In the genomic region with DNA sequence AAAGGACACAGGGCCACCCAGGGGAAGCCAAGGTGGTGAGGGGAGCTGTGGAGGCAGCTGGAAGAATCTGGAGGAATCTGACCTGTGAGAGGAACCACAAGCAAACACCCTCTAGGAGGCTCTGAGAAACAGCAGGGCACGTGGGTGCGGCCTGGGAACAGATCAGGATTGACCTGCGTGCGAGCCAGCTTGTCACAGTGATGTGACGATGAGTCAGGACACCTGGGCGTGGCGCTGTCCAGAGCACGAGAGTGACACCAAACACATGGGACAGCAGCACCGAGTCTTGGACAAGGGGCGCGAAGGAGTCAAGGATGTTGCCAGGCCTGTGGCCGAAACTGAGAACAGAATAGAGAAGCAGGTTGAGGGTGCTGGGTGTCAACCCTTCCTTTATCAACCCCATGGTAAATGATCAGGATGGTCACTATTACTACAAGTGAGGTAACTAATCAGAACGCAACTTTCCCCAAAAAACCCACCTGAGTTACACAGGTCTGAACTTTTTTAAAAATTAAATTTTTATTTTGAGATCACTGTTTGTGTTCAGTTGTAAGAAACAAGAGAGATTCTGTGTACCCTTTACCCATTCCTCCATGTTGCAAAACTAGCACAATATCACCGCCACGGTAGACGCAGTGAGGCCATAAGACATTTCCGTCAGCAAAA, we compare ENCODE assay signal across 1 cellular context.
TF ChIP-seq lines count a peak whose summit lies in the region.

No MANE protein-coding gene starts in this region.

TF ChIP-seq in HepG2, 621 proteins besides CTCF, POLR2A, EP300 and RAD21 (continued from another document and continues in another):
- TF ChIP-seq, protein P1, sequence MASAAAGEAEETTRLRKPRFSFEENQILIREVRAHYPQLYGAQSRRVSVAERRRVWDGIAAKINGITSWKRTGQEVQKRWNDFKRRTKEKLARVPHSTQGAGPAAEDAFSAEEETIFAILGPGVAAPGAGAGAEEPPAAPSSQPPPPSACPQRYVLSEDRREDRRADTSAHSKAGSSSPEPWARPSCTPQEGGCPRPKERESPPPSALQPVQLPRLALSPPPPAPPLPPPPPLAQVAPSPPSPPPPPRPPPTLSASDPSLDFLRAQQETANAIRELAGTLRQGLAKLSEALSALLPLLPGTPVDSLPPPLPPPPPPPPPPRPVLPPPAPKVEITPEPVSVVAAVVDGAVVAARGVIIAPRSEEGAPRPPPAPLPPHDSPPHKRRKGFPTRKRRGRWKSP (CRISPR knock-in tag; IDR thresholded peaks at IDR 0.05), result peak; percentile 9; the same call in 1 of the 2 replicates
- TF ChIP-seq ZNF484 (CRISPR knock-in tag; IDR thresholded peaks at IDR 0.05; ENCODE audit: borderline replicate concordance, low read depth), result no peak
- TF ChIP-seq, protein P2, sequence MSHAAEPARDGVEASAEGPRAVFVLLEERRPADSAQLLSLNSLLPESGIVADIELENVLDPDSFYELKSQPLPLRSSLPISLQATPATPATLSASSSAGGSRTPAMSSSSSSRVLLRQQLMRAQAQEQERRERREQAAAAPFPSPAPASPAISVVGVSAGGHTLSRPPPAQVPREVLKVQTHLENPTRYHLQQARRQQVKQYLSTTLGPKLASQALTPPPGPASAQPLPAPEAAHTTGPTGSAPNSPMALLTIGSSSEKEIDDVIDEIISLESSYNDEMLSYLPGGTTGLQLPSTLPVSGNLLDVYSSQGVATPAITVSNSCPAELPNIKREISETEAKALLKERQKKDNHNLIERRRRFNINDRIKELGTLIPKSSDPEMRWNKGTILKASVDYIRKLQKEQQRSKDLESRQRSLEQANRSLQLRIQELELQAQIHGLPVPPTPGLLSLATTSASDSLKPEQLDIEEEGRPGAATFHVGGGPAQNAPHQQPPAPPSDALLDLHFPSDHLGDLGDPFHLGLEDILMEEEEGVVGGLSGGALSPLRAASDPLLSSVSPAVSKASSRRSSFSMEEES (CRISPR knock-in tag; IDR thresholded peaks at IDR 0.05), result peak; percentile 72
- 0 out of 2 replicates have a peak, but pooled peaks have one; percentile 76 for TF ChIP-seq ERF (CRISPR knock-in tag; IDR thresholded peaks at IDR 0.05)
- TF ChIP-seq, protein P3, sequence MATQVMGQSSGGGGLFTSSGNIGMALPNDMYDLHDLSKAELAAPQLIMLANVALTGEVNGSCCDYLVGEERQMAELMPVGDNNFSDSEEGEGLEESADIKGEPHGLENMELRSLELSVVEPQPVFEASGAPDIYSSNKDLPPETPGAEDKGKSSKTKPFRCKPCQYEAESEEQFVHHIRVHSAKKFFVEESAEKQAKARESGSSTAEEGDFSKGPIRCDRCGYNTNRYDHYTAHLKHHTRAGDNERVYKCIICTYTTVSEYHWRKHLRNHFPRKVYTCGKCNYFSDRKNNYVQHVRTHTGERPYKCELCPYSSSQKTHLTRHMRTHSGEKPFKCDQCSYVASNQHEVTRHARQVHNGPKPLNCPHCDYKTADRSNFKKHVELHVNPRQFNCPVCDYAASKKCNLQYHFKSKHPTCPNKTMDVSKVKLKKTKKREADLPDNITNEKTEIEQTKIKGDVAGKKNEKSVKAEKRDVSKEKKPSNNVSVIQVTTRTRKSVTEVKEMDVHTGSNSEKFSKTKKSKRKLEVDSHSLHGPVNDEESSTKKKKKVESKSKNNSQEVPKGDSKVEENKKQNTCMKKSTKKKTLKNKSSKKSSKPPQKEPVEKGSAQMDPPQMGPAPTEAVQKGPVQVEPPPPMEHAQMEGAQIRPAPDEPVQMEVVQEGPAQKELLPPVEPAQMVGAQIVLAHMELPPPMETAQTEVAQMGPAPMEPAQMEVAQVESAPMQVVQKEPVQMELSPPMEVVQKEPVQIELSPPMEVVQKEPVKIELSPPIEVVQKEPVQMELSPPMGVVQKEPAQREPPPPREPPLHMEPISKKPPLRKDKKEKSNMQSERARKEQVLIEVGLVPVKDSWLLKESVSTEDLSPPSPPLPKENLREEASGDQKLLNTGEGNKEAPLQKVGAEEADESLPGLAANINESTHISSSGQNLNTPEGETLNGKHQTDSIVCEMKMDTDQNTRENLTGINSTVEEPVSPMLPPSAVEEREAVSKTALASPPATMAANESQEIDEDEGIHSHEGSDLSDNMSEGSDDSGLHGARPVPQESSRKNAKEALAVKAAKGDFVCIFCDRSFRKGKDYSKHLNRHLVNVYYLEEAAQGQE (IDR thresholded peaks at IDR 0.05; ENCODE audit: borderline replicate concordance in 1 of 2, low read depth in 1 of 2, low read length in 2 of 2), result peak in 1 of 2 experiments; percentile 41; a peak in 1 of 4 replicates
- TF ChIP-seq, protein P4, sequence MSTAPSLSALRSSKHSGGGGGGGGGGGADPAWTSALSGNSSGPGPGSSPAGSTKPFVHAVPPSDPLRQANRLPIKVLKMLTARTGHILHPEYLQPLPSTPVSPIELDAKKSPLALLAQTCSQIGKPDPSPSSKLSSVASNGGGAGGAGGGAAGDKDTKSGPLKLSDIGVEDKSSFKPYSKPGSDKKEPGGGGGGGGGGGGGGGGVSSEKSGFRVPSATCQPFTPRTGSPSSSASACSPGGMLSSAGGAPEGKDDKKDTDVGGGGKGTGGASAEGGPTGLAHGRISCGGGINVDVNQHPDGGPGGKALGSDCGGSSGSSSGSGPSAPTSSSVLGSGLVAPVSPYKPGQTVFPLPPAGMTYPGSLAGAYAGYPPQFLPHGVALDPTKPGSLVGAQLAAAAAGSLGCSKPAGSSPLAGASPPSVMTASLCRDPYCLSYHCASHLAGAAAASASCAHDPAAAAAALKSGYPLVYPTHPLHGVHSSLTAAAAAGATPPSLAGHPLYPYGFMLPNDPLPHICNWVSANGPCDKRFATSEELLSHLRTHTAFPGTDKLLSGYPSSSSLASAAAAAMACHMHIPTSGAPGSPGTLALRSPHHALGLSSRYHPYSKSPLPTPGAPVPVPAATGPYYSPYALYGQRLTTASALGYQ (CRISPR knock-in tag; IDR thresholded peaks at IDR 0.05), result no peak
- no peak for TF ChIP-seq ZNF274 (CRISPR knock-in tag; IDR thresholded peaks at IDR 0.05)
- TF ChIP-seq ZBTB21 (CRISPR knock-in tag; IDR thresholded peaks at IDR 0.05), result peak; percentile 44; the same call in 1 of the 2 replicates
- TF ChIP-seq, protein P5, sequence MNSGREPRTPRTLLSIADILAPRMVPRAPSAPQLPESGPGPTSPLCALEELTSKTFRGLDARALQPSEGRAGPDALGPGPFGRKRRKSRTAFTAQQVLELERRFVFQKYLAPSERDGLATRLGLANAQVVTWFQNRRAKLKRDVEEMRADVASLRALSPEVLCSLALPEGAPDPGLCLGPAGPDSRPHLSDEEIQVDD (CRISPR knock-in tag; IDR thresholded peaks at IDR 0.05; ENCODE audit: borderline replicate concordance), result no peak
- 0 out of 2 replicates have a peak, but pooled peaks have one; percentile 57 for TF ChIP-seq BRD4 (CRISPR knock-in tag; IDR thresholded peaks at IDR 0.05)
- TF ChIP-seq, protein P6, sequence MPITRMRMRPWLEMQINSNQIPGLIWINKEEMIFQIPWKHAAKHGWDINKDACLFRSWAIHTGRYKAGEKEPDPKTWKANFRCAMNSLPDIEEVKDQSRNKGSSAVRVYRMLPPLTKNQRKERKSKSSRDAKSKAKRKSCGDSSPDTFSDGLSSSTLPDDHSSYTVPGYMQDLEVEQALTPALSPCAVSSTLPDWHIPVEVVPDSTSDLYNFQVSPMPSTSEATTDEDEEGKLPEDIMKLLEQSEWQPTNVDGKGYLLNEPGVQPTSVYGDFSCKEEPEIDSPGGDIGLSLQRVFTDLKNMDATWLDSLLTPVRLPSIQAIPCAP (CRISPR knock-in tag; IDR thresholded peaks at IDR 0.05; ENCODE audit: low read depth), result no peak
- TF ChIP-seq SAFB2 (CRISPR knock-in tag; IDR thresholded peaks at IDR 0.05; ENCODE audit: borderline replicate concordance, low read depth), result 0 out of 2 replicates have a peak, but pooled peaks have one; percentile 7
- no peak for TF ChIP-seq PAX8 (CRISPR knock-in tag; IDR thresholded peaks at IDR 0.05; ENCODE audit: borderline replicate concordance)
- TF ChIP-seq, protein P7, sequence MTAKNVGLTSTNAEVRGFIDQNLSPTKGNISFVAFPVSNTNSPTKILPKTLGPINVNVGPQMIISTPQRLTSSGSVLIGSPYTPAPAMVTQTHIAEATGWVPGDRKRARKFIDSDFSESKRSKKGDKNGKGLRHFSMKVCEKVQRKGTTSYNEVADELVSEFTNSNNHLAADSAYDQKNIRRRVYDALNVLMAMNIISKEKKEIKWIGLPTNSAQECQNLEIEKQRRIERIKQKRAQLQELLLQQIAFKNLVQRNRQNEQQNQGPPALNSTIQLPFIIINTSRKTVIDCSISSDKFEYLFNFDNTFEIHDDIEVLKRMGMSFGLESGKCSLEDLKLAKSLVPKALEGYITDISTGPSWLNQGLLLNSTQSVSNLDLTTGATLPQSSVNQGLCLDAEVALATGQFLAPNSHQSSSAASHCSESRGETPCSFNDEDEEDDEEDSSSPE (CRISPR knock-in tag; IDR thresholded peaks at IDR 0.05), result peak; percentile 54; the same call in 1 of the 2 replicates
- TF ChIP-seq TCF12 (IDR thresholded peaks at IDR 0.05), result no peak
- TF ChIP-seq TCF12 (CRISPR knock-in tag; IDR thresholded peaks at IDR 0.05), result no peak
- TF ChIP-seq ZNF430 (CRISPR knock-in tag; IDR thresholded peaks at IDR 0.05), result no peak
- TF ChIP-seq ZNF749 (CRISPR knock-in tag; IDR thresholded peaks at IDR 0.05; ENCODE audit: borderline replicate concordance), result no peak
- TF ChIP-seq, protein P8, sequence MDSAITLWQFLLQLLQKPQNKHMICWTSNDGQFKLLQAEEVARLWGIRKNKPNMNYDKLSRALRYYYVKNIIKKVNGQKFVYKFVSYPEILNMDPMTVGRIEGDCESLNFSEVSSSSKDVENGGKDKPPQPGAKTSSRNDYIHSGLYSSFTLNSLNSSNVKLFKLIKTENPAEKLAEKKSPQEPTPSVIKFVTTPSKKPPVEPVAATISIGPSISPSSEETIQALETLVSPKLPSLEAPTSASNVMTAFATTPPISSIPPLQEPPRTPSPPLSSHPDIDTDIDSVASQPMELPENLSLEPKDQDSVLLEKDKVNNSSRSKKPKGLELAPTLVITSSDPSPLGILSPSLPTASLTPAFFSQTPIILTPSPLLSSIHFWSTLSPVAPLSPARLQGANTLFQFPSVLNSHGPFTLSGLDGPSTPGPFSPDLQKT (CRISPR knock-in tag; IDR thresholded peaks at IDR 0.05; ENCODE audit: borderline replicate concordance), result no peak
- peak; percentile 56; the same call in 1 of the 2 replicates for TF ChIP-seq CREM (IDR thresholded peaks at IDR 0.05)
- no peak for TF ChIP-seq CREM (CRISPR knock-in tag; IDR thresholded peaks at IDR 0.05)
- TF ChIP-seq KDM1A (CRISPR knock-in tag; IDR thresholded peaks at IDR 0.05), result no peak
- no peak for TF ChIP-seq ZNF83 (CRISPR knock-in tag; IDR thresholded peaks at IDR 0.05; ENCODE audit: borderline replicate concordance)
- TF ChIP-seq DR1 (CRISPR knock-in tag; IDR thresholded peaks at IDR 0.05), result no peak
- peak; percentile 47 for TF ChIP-seq KDM2A (CRISPR knock-in tag; IDR thresholded peaks at IDR 0.05; ENCODE audit: borderline replicate concordance, low read depth)
- no peak for TF ChIP-seq CCAR2 (optimal IDR thresholded peaks at IDR 0.05; ENCODE audit: low read depth, low read length)
- TF ChIP-seq TOE1 (CRISPR knock-in tag; IDR thresholded peaks at IDR 0.05), result no peak
- TF ChIP-seq, protein P9, sequence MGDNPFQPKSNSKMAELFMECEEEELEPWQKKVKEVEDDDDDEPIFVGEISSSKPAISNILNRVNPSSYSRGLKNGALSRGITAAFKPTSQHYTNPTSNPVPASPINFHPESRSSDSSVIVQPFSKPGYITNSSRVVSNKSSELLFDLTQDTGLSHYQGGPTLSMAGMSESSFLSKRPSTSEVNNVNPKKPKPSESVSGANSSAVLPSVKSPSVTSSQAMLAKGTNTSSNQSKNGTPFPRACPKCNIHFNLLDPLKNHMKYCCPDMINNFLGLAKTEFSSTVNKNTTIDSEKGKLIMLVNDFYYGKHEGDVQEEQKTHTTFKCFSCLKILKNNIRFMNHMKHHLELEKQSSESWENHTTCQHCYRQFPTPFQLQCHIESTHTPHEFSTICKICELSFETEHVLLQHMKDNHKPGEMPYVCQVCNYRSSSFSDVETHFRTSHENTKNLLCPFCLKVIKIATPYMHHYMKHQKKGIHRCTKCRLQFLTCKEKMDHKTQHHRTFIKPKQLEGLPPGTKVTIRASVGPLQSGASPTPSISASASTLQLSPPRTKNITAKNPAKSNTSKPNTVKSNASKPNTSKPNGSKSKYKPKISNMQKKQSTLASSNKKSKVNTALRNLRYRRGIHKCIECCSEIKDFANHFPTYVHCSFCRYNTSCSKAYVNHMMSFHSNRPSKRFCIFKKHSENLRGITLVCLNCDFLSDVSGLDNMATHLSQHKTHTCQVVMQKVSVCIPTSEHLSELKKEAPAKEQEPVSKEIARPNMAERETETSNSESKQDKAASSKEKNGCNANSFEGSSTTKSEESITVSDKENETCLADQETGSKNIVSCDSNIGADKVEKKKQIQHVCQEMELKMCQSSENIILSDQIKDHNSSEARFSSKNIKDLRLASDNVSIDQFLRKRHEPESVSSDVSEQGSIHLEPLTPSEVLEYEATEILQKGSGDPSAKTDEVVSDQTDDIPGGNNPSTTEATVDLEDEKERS (CRISPR knock-in tag; IDR thresholded peaks at IDR 0.05), result no peak
- peak; percentile 63; the same call in 1 of the 2 replicates for TF ChIP-seq FOSL1 (CRISPR knock-in tag; IDR thresholded peaks at IDR 0.05; ENCODE audit: borderline replicate concordance)
- TF ChIP-seq, protein P10, sequence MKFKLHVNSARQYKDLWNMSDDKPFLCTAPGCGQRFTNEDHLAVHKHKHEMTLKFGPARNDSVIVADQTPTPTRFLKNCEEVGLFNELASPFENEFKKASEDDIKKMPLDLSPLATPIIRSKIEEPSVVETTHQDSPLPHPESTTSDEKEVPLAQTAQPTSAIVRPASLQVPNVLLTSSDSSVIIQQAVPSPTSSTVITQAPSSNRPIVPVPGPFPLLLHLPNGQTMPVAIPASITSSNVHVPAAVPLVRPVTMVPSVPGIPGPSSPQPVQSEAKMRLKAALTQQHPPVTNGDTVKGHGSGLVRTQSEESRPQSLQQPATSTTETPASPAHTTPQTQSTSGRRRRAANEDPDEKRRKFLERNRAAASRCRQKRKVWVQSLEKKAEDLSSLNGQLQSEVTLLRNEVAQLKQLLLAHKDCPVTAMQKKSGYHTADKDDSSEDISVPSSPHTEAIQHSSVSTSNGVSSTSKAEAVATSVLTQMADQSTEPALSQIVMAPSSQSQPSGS (CRISPR knock-in tag; IDR thresholded peaks at IDR 0.05), result no peak
- TF ChIP-seq ZNF44 (CRISPR knock-in tag; IDR thresholded peaks at IDR 0.05), result no peak
- TF ChIP-seq EEA1 (CRISPR knock-in tag; IDR thresholded peaks at IDR 0.05; ENCODE audit: borderline replicate concordance), result no peak
- no peak; the same call in 1 of the 2 replicates for TF ChIP-seq RFXANK (CRISPR knock-in tag; IDR thresholded peaks at IDR 0.05)
- TF ChIP-seq ZNF329 (CRISPR knock-in tag; IDR thresholded peaks at IDR 0.05; ENCODE audit: low read depth), result no peak
- no peak for TF ChIP-seq CBX2 (IDR thresholded peaks at IDR 0.05; ENCODE audit: low read depth, low read length)
- TF ChIP-seq CBX2 (CRISPR knock-in tag; IDR thresholded peaks at IDR 0.05; ENCODE audit: low read depth), result no peak
- no peak for TF ChIP-seq GFI1 (CRISPR knock-in tag; IDR thresholded peaks at IDR 0.05; ENCODE audit: borderline replicate concordance)
